ENCODE assay signal across 9 cellular contexts in the genomic region with DNA sequence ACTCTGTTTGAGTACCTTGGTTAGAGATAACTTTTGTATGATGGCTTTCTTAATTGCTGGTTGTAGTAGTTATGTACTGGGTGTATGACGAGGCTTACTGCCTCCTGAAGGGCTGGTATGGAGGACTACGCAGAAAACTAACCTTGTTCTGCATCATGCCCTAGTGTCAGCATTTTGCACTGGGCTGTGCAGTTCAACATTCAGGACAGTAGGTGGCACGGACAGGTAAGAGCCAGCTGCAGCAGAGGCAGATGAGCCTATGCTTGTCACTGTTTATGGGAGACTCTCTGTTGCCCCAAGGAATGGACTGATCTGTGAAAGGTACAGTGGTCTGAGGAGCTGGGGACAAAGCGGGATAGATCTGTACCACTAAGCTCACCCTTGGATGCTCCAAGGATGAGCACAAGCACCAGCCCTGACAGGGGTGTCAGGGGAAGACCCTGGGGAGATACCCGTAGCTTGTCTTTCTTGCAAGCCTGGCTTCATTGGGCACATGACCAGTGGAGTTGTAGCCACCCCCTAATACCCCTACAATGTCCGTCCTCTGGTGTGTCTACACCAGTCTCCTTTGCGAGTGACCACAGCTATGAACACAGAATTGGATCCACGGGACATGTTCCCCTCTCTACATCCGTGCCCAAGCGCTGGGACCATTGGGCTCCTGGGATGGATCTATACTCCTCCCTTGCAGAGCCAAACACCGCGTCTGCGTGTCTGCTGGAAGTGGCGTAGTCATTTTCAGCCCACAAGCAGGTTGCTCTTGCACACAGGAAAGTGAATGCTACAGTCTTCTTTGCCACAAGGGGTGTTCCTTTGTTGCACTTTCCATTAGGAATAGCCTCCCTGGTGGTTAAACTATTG. TPM values are rescaled to one million over a fixed set of nuclear protein-coding genes. Genes with fewer than 3 reads are reported as not detected.
DNase-seq lines count a peak whose midpoint lies in the region; ATAC-seq, FAIRE-seq and TF ChIP-seq lines count a peak whose summit lies in the region.
"Had no signal": no experiment of that assay in that cellular context is flagged by ENCODE, and none has a peak within 500 bp of the region (broad histone marks: within the 10 kb centered on the region; RNA-seq: fewer than 3 reads in every experiment).

No MANE protein-coding gene starts in this region.

- no peaks in the 10 kb centered on the region for H3K4me1 Mint-ChIP-seq in CD4-positive, alpha-beta memory T cell

- FAIRE-seq in GM18507 (lab: Jason Lieb, UNC) = peak; percentile 85

- no peaks in the 10 kb centered on the region for H3K27me3 Mint-ChIP-seq in CD4-positive, alpha-beta memory T cell

- peaks cover 0 to 4% of the 10 kb centered on the region in 2 donors for H3K36me3 Mint-ChIP-seq in CD4-positive, alpha-beta memory T cell

- TF ChIP-seq POLR2A in prostate gland (IDR thresholded peaks at IDR 0.05) = no peak

- DNase-seq in CD4-positive, alpha-beta memory T cell = peak in 3 of 5 donors; percentile 1 to 41 (median 37)
- DNase-seq in GM18507 (ENCODE audit: extremely low spot score, insufficient read length, low read depth) (peak; percentile 3), NAMALWA (ENCODE audit: low spot score) (peak; percentile 66), T follicular helper cell (ENCODE audit: low read depth) (peak; percentile 27), ecto neural progenitor cell (ENCODE audit: low spot score) (peak; percentile 69), prostate gland (ENCODE audit: low spot score) (peak; percentile 22), superior temporal gyrus (ENCODE audit: extremely low spot score) (no peak)

- WGBS in prostate gland = 81% methylated on average over 14 of the region's 14 CpGs

- no peaks in the 10 kb centered on the region for H3K9me3 Mint-ChIP-seq in CD4-positive, alpha-beta memory T cell

- intact Hi-C loops in CD4-positive, alpha-beta memory T cell (cut with micrococcal nuclease) = no loop called here
- intact Hi-C loops in prostate gland (cut with DNase I) = no loop called here

- POLR2A ChIA-PET in CD4-positive, alpha-beta memory T cell (lab: Charles Lee; ENCODE audit: partially characterized antibody) = no interaction called here

- H3K9me3 ChIP-seq in CD4-positive, alpha-beta memory T cell (ENCODE audit: control insufficient read depth in 1 of 2, low read length in 2 of 2) = no peaks in the 10 kb centered on the region
- no peaks in the 10 kb centered on the region for H3K9me3 ChIP-seq in prostate gland

- H3K27ac Mint-ChIP-seq in CD4-positive, alpha-beta memory T cell = no peak overlapping the region

- no peak overlapping the region for H3K4me3 ChIP-seq in CD4-positive, alpha-beta memory T cell (ENCODE audit: low read length in 2 of 2)
- no peak overlapping the region for H3K4me3 ChIP-seq in prostate gland

- TF ChIP-seq CTCF in prostate gland (IDR thresholded peaks at IDR 0.05) = peak in 2 of 4 experiments; percentile 20 to 37

- H3K27me3 ChIP-seq in CD4-positive, alpha-beta memory T cell (ENCODE audit: insufficient read depth, low read length) = no peaks in the 10 kb centered on the region
- H3K27me3 ChIP-seq in prostate gland (replicated peaks; ENCODE audit: insufficient read depth) = no peaks in the 10 kb centered on the region

- H3K36me3 ChIP-seq in CD4-positive, alpha-beta memory T cell (ENCODE audit: insufficient read depth, low read length) = no peaks in the 10 kb centered on the region
- no peaks in the 10 kb centered on the region for H3K36me3 ChIP-seq in prostate gland

- no peak overlapping the region for H3K4me3 Mint-ChIP-seq in CD4-positive, alpha-beta memory T cell

- no peak overlapping the region for H3K27ac ChIP-seq in CD4-positive, alpha-beta memory T cell (ENCODE audit: low read depth, low read length)
- no peak overlapping the region for H3K27ac ChIP-seq in prostate gland

- ATAC-seq in HG02840 (IDR thresholded peaks at IDR 0.05; ENCODE audit: low FRiP score, unreplicated experiment) = peak; percentile 92

- no peaks in the 10 kb centered on the region for H3K4me1 ChIP-seq in CD4-positive, alpha-beta memory T cell (ENCODE audit: insufficient read depth, low read length)
- no peaks in the 10 kb centered on the region for H3K4me1 ChIP-seq in prostate gland (replicated peaks)

- CTCF ChIA-PET in CD4-positive, alpha-beta memory T cell (lab: Charles Lee; ENCODE audit: partially characterized antibody) = interaction anchor here (0.7 to 2.0 kb wide), 4 partner anchors 11 to 634 kb away, joined by 3 to 7 read pairs (median 3); no protein-coding TSS in a partner anchor

RNA-seq across cellular contexts. Expression of a gene that starts 51.1 kb away (rescaled TPM):
- total RNA-seq in CD4-positive, alpha-beta memory T cell = not detected
- not detected for polyA plus RNA-seq in CD4-positive, alpha-beta memory T cell
- total RNA-seq in prostate gland = not detected
- total RNA-seq: activated CD8-positive, alpha-beta memory T cell treated with anti-CD3 and anti-CD28 coated beads for 36 hours had no signal
